39 cellular contexts compared by ENCODE assay signal in genomic region chr6:168888102-168888501, GRCh38.
"Had no signal": no experiment of that assay in that cellular context is flagged by ENCODE, and none has a peak within 500 bp of the region (broad histone marks: within the 10 kb centered on the region; RNA-seq: fewer than 3 reads in every experiment).

No MANE protein-coding gene starts in this region.

- DNase-seq: activated B cell treated with CpG ODN at 0.5 μM for 24 hours; activated CD4-positive, alpha-beta memory T cell treated with anti-CD3 and anti-CD28 coated beads for 36 hours; activated CD4-positive, alpha-beta T cell treated with anti-CD3 and anti-CD28 coated beads for 4 hours; activated CD4-positive, alpha-beta T cell treated with anti-CD3 and anti-CD28 coated beads, Interleukin-2, amount 10 ng/mL, durations not matched to agents 24 days and 14 days; activated CD4-positive, alpha-beta T cell treated with anti-CD3 and anti-CD28 coated beads, Interleukin-2, amount 50 U/mL, for 1 hour; activated CD4-positive, alpha-beta T cell treated with anti-CD3 and anti-CD28 coated beads, Interleukin-2, amount 50 U/mL, for 4 hours; activated CD4-positive, CD25-positive, alpha-beta regulatory T cell treated with anti-CD3 and anti-CD28 coated beads, Interleukin-2, amount 50 U/mL, for 72 hours; activated CD8-positive, alpha-beta memory T cell treated with anti-CD3 and anti-CD28 coated beads, Interleukin-2, amount 50 U/mL, for 4 hours; activated CD8-positive, alpha-beta T cell treated with anti-CD3 and anti-CD28 coated beads for 36 hours; activated effector memory CD4-positive, alpha-beta T cell treated with anti-CD3 and anti-CD28 coated beads, Interleukin-2, amount 50 U/mL, for 16 hours; activated gamma-delta T cell treated with Interleukin-2 at 50 U/mL for 16 hours; activated naive CD4-positive, alpha-beta T cell; activated naive CD4-positive, alpha-beta T cell treated with anti-CD3 and anti-CD28 coated beads for 36 hours; activated naive CD4-positive, alpha-beta T cell treated with anti-CD3 and anti-CD28 coated beads, Interleukin-2, amount 50 U/mL, for 16 hours; activated naive CD8-positive, alpha-beta T cell treated with anti-CD3 and anti-CD28 coated beads for 36 hours; activated T-cell treated with anti-CD3 and anti-CD28 coated beads for 4 hours; activated T-cell treated with anti-CD3 and anti-CD28 coated beads, Interleukin-2, amount 50 U/mL, for 1 hour; activated T-cell treated with anti-CD3 and anti-CD28 coated beads, Interleukin-2, amount 50 U/mL, for 4 hours; activated T-cell treated with anti-CD3 and anti-CD28 coated beads, Interleukin-2, amount 50 U/mL, for 72 hours; adrenal gland; amniotic stem cell; aorta; caudate nucleus; cerebellar nuclear complex; T-cell; T-helper 2 cell; T-helper 9 cell had no signal

- H3K36me3 ChIP-seq: adrenal gland, cardiac muscle cell had no signal

- ATAC-seq: activated CD8-positive, alpha-beta T cell treated with anti-CD3 and anti-CD28 coated beads for 36 hours; activated naive CD4-positive, alpha-beta T cell treated with anti-CD3 and anti-CD28 coated beads, Interleukin-2, amount 50 U/mL, for 72 hours; activated T-cell treated with anti-CD3 and anti-CD28 coated beads, Interleukin-2, amount 50 U/mL, for 4 hours; activated T-cell treated with anti-CD3 and anti-CD28 coated beads, Interleukin-2, amount 50 U/mL, for 72 hours; activated T-helper 17 cell treated with anti-CD3 and anti-CD28 coated beads, Interleukin-2, amount 50 U/mL, for 72 hours; T-cell had no signal

- H3K27ac Mint-ChIP-seq: activated B cell treated with CpG ODN at 0.5 μM for 24 hours; activated CD4-positive, alpha-beta memory T cell treated with anti-CD3 and anti-CD28 coated beads for 36 hours; activated CD4-positive, alpha-beta T cell treated with anti-CD3 and anti-CD28 coated beads, Interleukin-2, amount 10 ng/mL, durations not matched to agents 24 days and 14 days; activated CD8-positive, alpha-beta T cell treated with anti-CD3 and anti-CD28 coated beads for 36 hours; activated naive CD4-positive, alpha-beta T cell treated with anti-CD3 and anti-CD28 coated beads for 36 hours; activated naive CD4-positive, alpha-beta T cell treated with anti-CD3 and anti-CD28 coated beads, Interleukin-2, amount 50 U/mL, for 72 hours; activated naive CD8-positive, alpha-beta T cell treated with anti-CD3 and anti-CD28 coated beads for 36 hours; activated T-cell treated with anti-CD3 and anti-CD28 coated beads, Interleukin-2, amount 50 U/mL, for 72 hours; activated T-helper 1 cell treated with anti-CD3 and anti-CD28 coated beads, Interleukin-12 subunit alpha, Interleukin-12 subunit beta, Interleukin-2, Interleukin-4 antibody, amounts not matched to agents 30 ng/mL and 10 ng/mL and 1 ng/mL, durations not matched to agents 14 hours and 24 hours and 36 hours; activated T-helper 17 cell treated with anti-CD3 and anti-CD28 coated beads, Interleukin-2, amount 50 U/mL, for 72 hours; T-helper 1 cell treated with Interleukin-12 subunit alpha and Interleukin-12 subunit beta and Interleukin-4 antibody, amounts not matched to agents 30 μg/mL and 1 μg/mL, for 36 hours; T-helper 2 cell treated with Interferon-gamma antibody and Interleukin-4, amounts not matched to agents 5 μg/mL and 100 μg/mL, for 36 hours had no signal

- H3K36me3 Mint-ChIP-seq: activated CD4-positive, alpha-beta memory T cell treated with anti-CD3 and anti-CD28 coated beads for 36 hours; activated naive CD8-positive, alpha-beta T cell treated with anti-CD3 and anti-CD28 coated beads for 36 hours; brain; T-cell had no signal

- H3K27ac ChIP-seq: adrenal gland, cardiac muscle cell, VCaP had no signal

- H3K9me3 Mint-ChIP-seq: activated B cell treated with CpG ODN at 0.5 μM for 24 hours; activated CD4-positive, alpha-beta memory T cell treated with anti-CD3 and anti-CD28 coated beads for 36 hours; activated CD4-positive, alpha-beta T cell treated with anti-CD3 and anti-CD28 coated beads, Interleukin-2, amount 10 ng/mL, durations not matched to agents 24 days and 14 days; activated CD8-positive, alpha-beta T cell treated with anti-CD3 and anti-CD28 coated beads for 36 hours; activated naive CD4-positive, alpha-beta T cell treated with anti-CD3 and anti-CD28 coated beads for 36 hours; activated naive CD8-positive, alpha-beta T cell treated with anti-CD3 and anti-CD28 coated beads for 36 hours; activated T-cell treated with anti-CD3 and anti-CD28 coated beads, Interleukin-2, amount 50 U/mL, for 4 hours; activated T-cell treated with anti-CD3 and anti-CD28 coated beads, Interleukin-2, amount 50 U/mL, for 72 hours; activated T-helper 1 cell treated with anti-CD3 and anti-CD28 coated beads, Interleukin-12 subunit alpha, Interleukin-12 subunit beta, Interleukin-2, Interleukin-4 antibody, amounts not matched to agents 30 ng/mL and 10 ng/mL and 1 ng/mL, durations not matched to agents 14 hours and 24 hours and 36 hours; activated T-helper 17 cell treated with anti-CD3 and anti-CD28 coated beads, Interleukin-2, amount 50 U/mL, for 72 hours; brain; central memory CD8-positive, alpha-beta T cell; T-cell; T-helper 1 cell treated with Interleukin-12 subunit alpha and Interleukin-12 subunit beta and Interleukin-4 antibody, amounts not matched to agents 30 μg/mL and 1 μg/mL, for 36 hours; T-helper 2 cell treated with Interferon-gamma antibody and Interleukin-4, amounts not matched to agents 5 μg/mL and 100 μg/mL, for 36 hours had no signal

- H3K9me3 ChIP-seq: adrenal gland had no signal

- H3K27me3 ChIP-seq: adrenal gland had no signal

- H3K4me1 ChIP-seq: adrenal gland had no signal

- H3K4me3 ChIP-seq: adrenal gland, cardiac muscle cell had no signal

- H3K27me3 Mint-ChIP-seq: activated B cell treated with CpG ODN at 0.5 μM for 24 hours; activated CD4-positive, alpha-beta memory T cell treated with anti-CD3 and anti-CD28 coated beads for 36 hours; activated CD4-positive, alpha-beta T cell treated with anti-CD3 and anti-CD28 coated beads, Interleukin-2, amount 10 ng/mL, durations not matched to agents 24 days and 14 days; activated naive CD8-positive, alpha-beta T cell treated with anti-CD3 and anti-CD28 coated beads for 36 hours; activated T-helper 17 cell treated with anti-CD3 and anti-CD28 coated beads, Interleukin-2, amount 50 U/mL, for 72 hours; central memory CD8-positive, alpha-beta T cell; T-cell had no signal

- H3K4me3 Mint-ChIP-seq: activated B cell treated with CpG ODN at 0.5 μM for 24 hours; activated CD4-positive, alpha-beta memory T cell treated with anti-CD3 and anti-CD28 coated beads for 36 hours; activated CD4-positive, alpha-beta T cell treated with anti-CD3 and anti-CD28 coated beads, Interleukin-2, amount 10 ng/mL, durations not matched to agents 24 days and 14 days; activated CD8-positive, alpha-beta T cell treated with anti-CD3 and anti-CD28 coated beads for 36 hours; activated naive CD4-positive, alpha-beta T cell treated with anti-CD3 and anti-CD28 coated beads for 36 hours; activated naive CD8-positive, alpha-beta T cell treated with anti-CD3 and anti-CD28 coated beads for 36 hours; activated T-cell treated with anti-CD3 and anti-CD28 coated beads, Interleukin-2, amount 50 U/mL, for 4 hours; activated T-cell treated with anti-CD3 and anti-CD28 coated beads, Interleukin-2, amount 50 U/mL, for 72 hours; activated T-helper 1 cell treated with anti-CD3 and anti-CD28 coated beads, Interleukin-12 subunit alpha, Interleukin-12 subunit beta, Interleukin-2, Interleukin-4 antibody, amounts not matched to agents 30 ng/mL and 10 ng/mL and 1 ng/mL, durations not matched to agents 14 hours and 24 hours and 36 hours; activated T-helper 17 cell treated with anti-CD3 and anti-CD28 coated beads, Interleukin-2, amount 50 U/mL, for 72 hours; brain; central memory CD8-positive, alpha-beta T cell; T-cell; T-helper 1 cell treated with Interleukin-12 subunit alpha and Interleukin-12 subunit beta and Interleukin-4 antibody, amounts not matched to agents 30 μg/mL and 1 μg/mL, for 36 hours; T-helper 2 cell treated with Interferon-gamma antibody and Interleukin-4, amounts not matched to agents 5 μg/mL and 100 μg/mL, for 36 hours had no signal

- FAIRE-seq: astrocyte, bronchial epithelial cell, TTC549 had no signal
